31 cellular contexts compared by ENCODE assay signal in genomic region chr4:156870861-156871260, GRCh38.
"Had no signal": no experiment of that assay in that cellular context is flagged by ENCODE, and none has a peak within 500 bp of the region (broad histone marks: within the 10 kb centered on the region; RNA-seq: fewer than 3 reads in every experiment).

No MANE protein-coding gene starts in this region.

- H3K27ac ChIP-seq: coronary artery, esophagus squamous epithelium, heart right ventricle, left ventricle myocardium inferior, lower lobe of right lung, prostate gland, sigmoid colon, suprapubic skin, vagina had no signal

- H3K4me1 ChIP-seq: esophagus squamous epithelium, heart right ventricle, left ventricle myocardium inferior, lower lobe of right lung, prostate gland, suprapubic skin had no signal

- H3K27me3 Mint-ChIP-seq: effector memory CD8-positive, alpha-beta T cell; memory B cell; naive thymus-derived CD4-positive, alpha-beta T cell; stimulated activated naive CD8-positive, alpha-beta T cell treated with anti-CD3 and anti-CD28 coated beads, Interleukin-15, amount 100 ng/mL, for 72 hours had no signal

- H3K9me3 ChIP-seq: esophagus squamous epithelium, lower lobe of right lung, mucosa of descending colon, prostate gland, sigmoid colon, suprapubic skin, vagina had no signal

- H3K4me1 Mint-ChIP-seq: immature natural killer cell; memory B cell; naive thymus-derived CD4-positive, alpha-beta T cell; stimulated activated naive CD8-positive, alpha-beta T cell treated with anti-CD3 and anti-CD28 coated beads, Interleukin-15, amount 100 ng/mL, for 72 hours had no signal

- H3K36me3 ChIP-seq: esophagus squamous epithelium, heart right ventricle, left ventricle myocardium inferior, lower lobe of right lung, prostate gland, sigmoid colon, suprapubic skin, vagina had no signal

- H3K27ac Mint-ChIP-seq: effector memory CD8-positive, alpha-beta T cell; immature natural killer cell; memory B cell; naive thymus-derived CD4-positive, alpha-beta T cell; stimulated activated naive CD8-positive, alpha-beta T cell treated with anti-CD3 and anti-CD28 coated beads, Interleukin-15, amount 100 ng/mL, for 72 hours had no signal

- H3K4me3 ChIP-seq: coronary artery, esophagus squamous epithelium, heart right ventricle, left ventricle myocardium inferior, lower lobe of right lung, mucosa of descending colon, prostate gland, sigmoid colon, suprapubic skin, vagina had no signal

- H3K36me3 Mint-ChIP-seq: immature natural killer cell; memory B cell; naive thymus-derived CD4-positive, alpha-beta T cell had no signal

- H3K27me3 ChIP-seq: esophagus squamous epithelium, heart right ventricle, sigmoid colon, suprapubic skin, vagina had no signal

- DNase-seq: effector memory CD8-positive, alpha-beta T cell; erythroblast; esophagus squamous epithelium; foreskin melanocyte; glutamatergic neuron; heart right ventricle; hypothalamus; immature natural killer cell; islet precursor cell; kidney glomerular epithelial cell; left colon; left ventricle myocardium inferior; lower lobe of right lung; mucosa of descending colon; naive thymus-derived CD4-positive, alpha-beta T cell; nephron progenitor cell; nucleus accumbens; right cardiac atrium; sigmoid colon; small intestine; stimulated activated CD4-positive, alpha-beta T cell treated with anti-CD3 and anti-CD28 coated beads, Interleukin-15, amount 100 ng/mL, for 24 hours; stimulated activated CD4-positive, alpha-beta T cell treated with anti-CD3 and anti-CD28 coated beads, Interleukin-4, amount 100 ng/mL, for 1 hour; stimulated activated CD8-positive, alpha-beta memory T cell treated with anti-CD3 and anti-CD28 coated beads, Interleukin-4, amount 100 ng/mL, for 48 hours; stimulated activated naive CD4-positive, alpha-beta T cell; stimulated activated naive CD8-positive, alpha-beta T cell treated with anti-CD3 and anti-CD28 coated beads, Interleukin-15, amount 100 ng/mL, for 72 hours; trophoblast cell had no signal

- ATAC-seq: effector memory CD8-positive, alpha-beta T cell; heart right ventricle; left colon; lower lobe of right lung; mucosa of descending colon; naive thymus-derived CD4-positive, alpha-beta T cell; right cardiac atrium; stimulated activated naive CD8-positive, alpha-beta T cell treated with anti-CD3 and anti-CD28 coated beads, Interleukin-15, amount 100 ng/mL, for 72 hours had no signal

- H3K4me3 Mint-ChIP-seq: effector memory CD8-positive, alpha-beta T cell; immature natural killer cell; memory B cell; naive thymus-derived CD4-positive, alpha-beta T cell; nephron progenitor cell; stimulated activated naive CD8-positive, alpha-beta T cell treated with anti-CD3 and anti-CD28 coated beads, Interleukin-15, amount 100 ng/mL, for 72 hours had no signal
